ENCODE assay signal across 1 cellular context in the genomic region with DNA sequence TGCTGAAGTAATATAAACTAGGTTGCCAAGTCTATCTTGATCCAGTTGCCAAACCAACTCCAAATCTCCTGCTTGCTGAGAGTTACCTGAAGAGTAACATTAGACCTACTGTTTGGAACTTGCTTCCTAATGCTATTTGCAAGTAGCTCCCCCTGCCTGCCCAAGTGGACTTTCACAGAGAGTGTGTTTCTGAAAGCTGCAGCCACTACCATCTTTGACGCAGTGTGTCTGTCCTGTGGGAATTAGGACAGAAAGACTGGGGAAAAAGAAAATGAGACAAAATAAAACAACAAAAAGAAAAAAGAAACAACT.
TF ChIP-seq lines count a peak whose summit lies in the region.

No MANE protein-coding gene starts in this region.

TF ChIP-seq in IMR-90, 13 proteins besides CTCF, POLR2A, EP300 and RAD21 (continued from another document):
- TF ChIP-seq RCOR1 (IDR thresholded peaks at IDR 0.05; ENCODE audit: insufficient replicate concordance, low read length) (no peak), MXI1 (IDR thresholded peaks at IDR 0.05; ENCODE audit: borderline replicate concordance, low read depth, low read length) (no peak)
